Comparison of ENCODE assay signal across 12 cellular contexts in the genomic region with DNA sequence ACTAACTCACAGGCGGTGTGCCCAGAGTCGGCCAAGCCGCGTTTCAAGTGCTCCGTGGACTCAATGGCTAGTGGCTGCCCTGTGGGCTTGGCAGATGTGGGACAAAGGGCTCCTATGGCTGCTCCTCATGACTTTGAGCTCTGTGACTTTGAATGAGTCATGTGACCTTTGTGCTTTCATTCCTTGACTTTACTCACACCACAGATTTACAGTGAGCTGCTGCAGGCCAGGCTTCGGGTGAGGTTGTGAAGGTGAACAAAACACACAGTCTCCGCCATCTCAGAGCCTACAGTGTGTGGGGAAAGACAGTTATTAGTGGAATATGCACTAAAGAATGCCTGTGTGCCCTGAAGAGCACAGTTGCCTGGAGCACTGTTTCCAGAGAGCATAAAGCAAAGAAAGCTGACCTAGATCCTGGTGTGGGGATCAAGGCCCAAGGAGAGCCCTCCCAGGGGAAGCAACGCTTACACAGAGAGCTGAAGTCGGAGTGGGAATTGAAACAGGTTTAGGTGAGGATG. TPM values are rescaled to one million over a fixed set of nuclear protein-coding genes. Genes with fewer than 3 reads are reported as not detected.
DNase-seq lines count a peak whose midpoint lies in the region; ATAC-seq and TF ChIP-seq lines count a peak whose summit lies in the region.
"Had no signal": no experiment of that assay in that cellular context is flagged by ENCODE, and none has a peak within 500 bp of the region (broad histone marks: within the 10 kb centered on the region; RNA-seq: fewer than 3 reads in every experiment).

No MANE protein-coding gene starts in this region.

- no peaks in the 10 kb centered on the region for H3K36me3 Mint-ChIP-seq in activated T-cell treated with anti-CD3 and anti-CD28 coated beads, Interleukin-2, amount 50 U/mL, for 72 hours (ENCODE audit: insufficient read depth in 2 of 2)
- H3K36me3 Mint-ChIP-seq in activated T-cell treated with anti-CD3 and anti-CD28 coated beads, Interleukin-2, amount 50 U/mL, for 24 hours (ENCODE audit: low read depth) = no peaks in the 10 kb centered on the region
- H3K36me3 Mint-ChIP-seq: activated naive CD8-positive, alpha-beta T cell treated with anti-CD3 and anti-CD28 coated beads, Interleukin-2, amount 10 ng/mL, durations not matched to agents 7 days and 5 days had no signal

- H3K9me3 ChIP-seq in adipocyte (ENCODE audit: control insufficient read depth, low read length) (peaks cover 5% of the 10 kb centered on the region), stomach (no peaks in the 10 kb centered on the region)

- no peak overlapping the region for H3K27ac Mint-ChIP-seq in activated T-cell treated with anti-CD3 and anti-CD28 coated beads, Interleukin-2, amount 50 U/mL, for 72 hours
- no peak overlapping the region for H3K27ac Mint-ChIP-seq in activated T-cell treated with anti-CD3 and anti-CD28 coated beads, Interleukin-2, amount 50 U/mL, for 24 hours
- H3K27ac Mint-ChIP-seq: activated naive CD8-positive, alpha-beta T cell treated with anti-CD3 and anti-CD28 coated beads, Interleukin-2, amount 10 ng/mL, durations not matched to agents 7 days and 5 days had no signal

- no peak overlapping the region for H3K4me3 Mint-ChIP-seq in activated T-cell treated with anti-CD3 and anti-CD28 coated beads, Interleukin-2, amount 50 U/mL, for 72 hours
- no peak overlapping the region for H3K4me3 Mint-ChIP-seq in activated T-cell treated with anti-CD3 and anti-CD28 coated beads, Interleukin-2, amount 50 U/mL, for 24 hours
- H3K4me3 Mint-ChIP-seq: activated naive CD8-positive, alpha-beta T cell treated with anti-CD3 and anti-CD28 coated beads, Interleukin-2, amount 10 ng/mL, durations not matched to agents 7 days and 5 days had no signal

- peaks cover 7% of the 10 kb centered on the region for H3K4me1 ChIP-seq in adipocyte (ENCODE audit: control insufficient read depth, insufficient read depth, low read length)
- peaks cover 0 to 6% (median 0%) of the 10 kb centered on the region in 4 donors for H3K4me1 ChIP-seq in stomach

- no peaks in the 10 kb centered on the region for H3K9me3 Mint-ChIP-seq in activated T-cell treated with anti-CD3 and anti-CD28 coated beads, Interleukin-2, amount 50 U/mL, for 72 hours
- no peaks in the 10 kb centered on the region for H3K9me3 Mint-ChIP-seq in activated T-cell treated with anti-CD3 and anti-CD28 coated beads, Interleukin-2, amount 50 U/mL, for 24 hours
- H3K9me3 Mint-ChIP-seq: activated naive CD8-positive, alpha-beta T cell treated with anti-CD3 and anti-CD28 coated beads, Interleukin-2, amount 10 ng/mL, durations not matched to agents 7 days and 5 days had no signal

- ATAC-seq in activated T-cell treated with anti-CD3 and anti-CD28 coated beads, Interleukin-2, amount 50 U/mL, for 72 hours (replicated peaks in 1 of 2) = peak; percentile 61 to 70
- ATAC-seq in GM18867 (IDR thresholded peaks at IDR 0.05; ENCODE audit: unreplicated experiment) = no peak
- no peak for ATAC-seq in HG03520 (IDR thresholded peaks at IDR 0.05; ENCODE audit: unreplicated experiment)

- H3K4me1 Mint-ChIP-seq in activated T-cell treated with anti-CD3 and anti-CD28 coated beads, Interleukin-2, amount 50 U/mL, for 72 hours (ENCODE audit: low read depth) = peaks cover 19% of the 10 kb centered on the region
- H3K4me1 Mint-ChIP-seq in activated T-cell treated with anti-CD3 and anti-CD28 coated beads, Interleukin-2, amount 50 U/mL, for 24 hours (ENCODE audit: low read depth) = peaks cover 9% of the 10 kb centered on the region

- no peak overlapping the region for H3K4me3 ChIP-seq in adipocyte (ENCODE audit: low read length)
- no peak overlapping the region for H3K4me3 ChIP-seq in stomach
- H3K4me3 ChIP-seq: lung had no signal

- intact Hi-C loops in stomach (cut with DNase I; ENCODE audit: low total_unique reads) = loop anchor here (10.0 kb wide), 1 partner anchor 220 kb away; a partner anchor contains a TSS

- WGBS in stomach, 5 donors = 49 to 76% (median 62%) methylated on average over 9 of the region's 9 CpGs

- TF ChIP-seq CTCF in stomach (IDR thresholded peaks at IDR 0.05) = no peak

- no peaks in the 10 kb centered on the region for H3K27me3 ChIP-seq in adipocyte (replicated peaks; ENCODE audit: control insufficient read depth, insufficient read depth, low read length)
- no peaks in the 10 kb centered on the region for H3K27me3 ChIP-seq in stomach

- peak overlapping the region in 3 of 5 donors; percentile 17 to 71 (median 22) for H3K27ac ChIP-seq in stomach
- H3K27ac ChIP-seq: WERI-Rb-1 had no signal

- H3K9ac ChIP-seq in adipocyte (ENCODE audit: low read length) = no peak overlapping the region

- peak; percentile 3 to 13 for DNase-seq in activated T-cell treated with anti-CD3 and anti-CD28 coated beads, Interleukin-2, amount 50 U/mL, for 72 hours
- no peak for DNase-seq in activated T-cell treated with anti-CD3 and anti-CD28 coated beads, Interleukin-2, amount 50 U/mL, for 24 hours
- DNase-seq in adipocyte (ENCODE audit: low read depth) = peak; percentile 8
- DNase-seq in iris pigment epithelial cell (ENCODE audit: low read depth) = peak; percentile 28
- DNase-seq in stomach = peak; percentile 44
- no peak for DNase-seq in NCI-H187 treated with DMSO at 0.1 percent for 48 hours (lab: John Stamatoyannopoulos, UW)
- DNase-seq: activated naive CD8-positive, alpha-beta T cell treated with anti-CD3 and anti-CD28 coated beads, Interleukin-2, amount 10 ng/mL, durations not matched to agents 7 days and 5 days; NCI-H2081; WERI-Rb-1 had no signal

- no peak for TF ChIP-seq POLR2A in stomach (IDR thresholded peaks at IDR 0.05)

- TF ChIP-seq EP300 in stomach (IDR thresholded peaks at IDR 0.05) = no peak

- H3K36me3 ChIP-seq in adipocyte (ENCODE audit: control insufficient read depth, insufficient read depth, low read length, severe bottlenecking) (no peaks in the 10 kb centered on the region), stomach (no peaks in the 10 kb centered on the region)
- H3K36me3 ChIP-seq: WERI-Rb-1 had no signal

- peaks cover 6% of the 10 kb centered on the region for H3K27me3 Mint-ChIP-seq in activated T-cell treated with anti-CD3 and anti-CD28 coated beads, Interleukin-2, amount 50 U/mL, for 72 hours (ENCODE audit: low read depth)
- H3K27me3 Mint-ChIP-seq in activated T-cell treated with anti-CD3 and anti-CD28 coated beads, Interleukin-2, amount 50 U/mL, for 24 hours = no peaks in the 10 kb centered on the region

RNA-seq across cellular contexts. Expression of a gene that starts 29.7 kb away (rescaled TPM):
- total RNA-seq in activated T-cell treated with anti-CD3 and anti-CD28 coated beads, Interleukin-2, amount 50 U/mL, for 72 hours = 10 to 100 TPM in 1 of 2 donors, 1 to 10 TPM in 1; 8.7 to 14.8 TPM
- total RNA-seq in stomach = 10 to 100 TPM in 4 of 5 donors, 1 to 10 TPM in 1; 9.0 to 61.8 (median 22.3) TPM
- polyA plus RNA-seq in stomach = 10 to 100 TPM; 15.0 to 24.3 (median 15.6) TPM

Comparison
In these comparisons a context has a peak if more than half of its experiments do, and no peak if none do; other contexts are left out.
1. DNase-seq: peak in activated T-cell treated with anti-CD3 and anti-CD28 coated beads, Interleukin-2, amount 50 U/mL, for 72 hours (2 of 2), adipocyte (single experiment), iris pigment epithelial cell (single experiment) and stomach (single experiment); none in activated T-cell treated with anti-CD3 and anti-CD28 coated beads, Interleukin-2, amount 50 U/mL, for 24 hours (single experiment) and NCI-H187 treated with DMSO at 0.1 percent for 48 hours (single experiment).
2. ATAC-seq: peak in activated T-cell treated with anti-CD3 and anti-CD28 coated beads, Interleukin-2, amount 50 U/mL, for 72 hours (2 of 2); none in GM18867 (single experiment) and HG03520 (single experiment).